In the genomic region with DNA sequence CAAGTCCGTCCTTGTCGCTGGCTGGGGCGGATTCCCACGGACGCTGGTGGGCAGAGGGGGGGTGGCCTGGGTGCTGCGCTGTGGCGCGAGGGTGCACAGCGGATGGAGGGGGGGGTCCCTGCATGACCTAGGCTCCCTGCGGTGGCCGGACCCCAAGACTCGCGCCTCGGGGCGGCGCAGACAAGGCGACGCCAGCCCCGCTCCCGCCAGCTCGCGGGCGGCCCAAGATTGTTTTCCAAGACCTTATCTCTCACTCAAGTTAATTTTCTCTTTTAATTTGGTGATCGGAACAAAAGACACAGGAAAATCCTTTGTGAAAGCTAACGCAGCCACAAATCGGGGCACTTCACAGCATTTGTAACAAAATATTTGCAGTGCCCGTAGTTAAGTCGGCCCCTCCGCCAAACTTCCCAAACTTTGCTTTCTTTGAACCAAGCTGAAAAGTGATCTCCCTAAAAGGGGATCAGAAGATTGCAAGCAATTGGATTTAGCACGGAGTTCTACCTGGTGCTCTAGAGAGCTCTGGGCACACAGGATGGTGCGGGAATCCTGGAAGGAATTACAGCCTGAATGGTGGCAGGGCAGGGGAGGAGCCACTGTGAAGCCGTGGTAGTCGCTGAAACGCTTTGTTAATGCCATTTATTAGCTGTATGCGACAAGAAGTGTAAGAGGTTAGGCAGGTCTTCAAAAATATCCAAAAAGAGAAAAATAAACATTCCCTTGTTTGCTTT, we compare ENCODE assay signal across 1 cellular context.
TF ChIP-seq lines count a peak whose summit lies in the region.

No MANE protein-coding gene starts in this region.

TF ChIP-seq in HepG2, 621 proteins besides CTCF, POLR2A, EP300 and RAD21 (continued from another document):
- no peak for TF ChIP-seq HIC2 (CRISPR knock-in tag; IDR thresholded peaks at IDR 0.05; ENCODE audit: low read depth)
- no peak for TF ChIP-seq ZSCAN20 (CRISPR knock-in tag; IDR thresholded peaks at IDR 0.05; ENCODE audit: borderline replicate concordance)
- TF ChIP-seq, protein P1, sequence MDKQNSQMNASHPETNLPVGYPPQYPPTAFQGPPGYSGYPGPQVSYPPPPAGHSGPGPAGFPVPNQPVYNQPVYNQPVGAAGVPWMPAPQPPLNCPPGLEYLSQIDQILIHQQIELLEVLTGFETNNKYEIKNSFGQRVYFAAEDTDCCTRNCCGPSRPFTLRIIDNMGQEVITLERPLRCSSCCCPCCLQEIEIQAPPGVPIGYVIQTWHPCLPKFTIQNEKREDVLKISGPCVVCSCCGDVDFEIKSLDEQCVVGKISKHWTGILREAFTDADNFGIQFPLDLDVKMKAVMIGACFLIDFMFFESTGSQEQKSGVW (CRISPR knock-in tag; IDR thresholded peaks at IDR 0.05; ENCODE audit: borderline replicate concordance) = no peak
- TF ChIP-seq, protein P2, sequence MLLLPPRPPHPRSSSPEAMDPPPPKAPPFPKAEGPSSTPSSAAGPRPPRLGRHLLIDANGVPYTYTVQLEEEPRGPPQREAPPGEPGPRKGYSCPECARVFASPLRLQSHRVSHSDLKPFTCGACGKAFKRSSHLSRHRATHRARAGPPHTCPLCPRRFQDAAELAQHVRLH (CRISPR knock-in tag; IDR thresholded peaks at IDR 0.05; ENCODE audit: borderline replicate concordance, low read depth) = no peak
- TF ChIP-seq POLR2AphosphoS5 (IDR thresholded peaks at IDR 0.05; ENCODE audit: low read depth, low read length) = no peak
- 0 out of 2 replicates have a peak, but pooled peaks have one; percentile 20 for TF ChIP-seq MED13 (CRISPR knock-in tag; IDR thresholded peaks at IDR 0.05)
- TF ChIP-seq, protein P3, sequence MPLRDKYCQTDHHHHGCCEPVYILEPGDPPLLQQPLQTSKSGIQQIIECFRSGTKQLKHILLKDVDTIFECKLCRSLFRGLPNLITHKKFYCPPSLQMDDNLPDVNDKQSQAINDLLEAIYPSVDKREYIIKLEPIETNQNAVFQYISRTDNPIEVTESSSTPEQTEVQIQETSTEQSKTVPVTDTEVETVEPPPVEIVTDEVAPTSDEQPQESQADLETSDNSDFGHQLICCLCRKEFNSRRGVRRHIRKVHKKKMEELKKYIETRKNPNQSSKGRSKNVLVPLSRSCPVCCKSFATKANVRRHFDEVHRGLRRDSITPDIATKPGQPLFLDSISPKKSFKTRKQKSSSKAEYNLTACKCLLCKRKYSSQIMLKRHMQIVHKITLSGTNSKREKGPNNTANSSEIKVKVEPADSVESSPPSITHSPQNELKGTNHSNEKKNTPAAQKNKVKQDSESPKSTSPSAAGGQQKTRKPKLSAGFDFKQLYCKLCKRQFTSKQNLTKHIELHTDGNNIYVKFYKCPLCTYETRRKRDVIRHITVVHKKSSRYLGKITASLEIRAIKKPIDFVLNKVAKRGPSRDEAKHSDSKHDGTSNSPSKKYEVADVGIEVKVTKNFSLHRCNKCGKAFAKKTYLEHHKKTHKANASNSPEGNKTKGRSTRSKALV (CRISPR knock-in tag; IDR thresholded peaks at IDR 0.05) = no peak
- TF ChIP-seq YY1 (IDR thresholded peaks at IDR 0.05; ENCODE audit: insufficient read depth, insufficient replicate concordance, low read depth, low read length) = no peak
- TF ChIP-seq ZNF614 (CRISPR knock-in tag; IDR thresholded peaks at IDR 0.05; ENCODE audit: borderline replicate concordance) = 0 out of 2 replicates have a peak, but pooled peaks have one; percentile 3
- TF ChIP-seq MIER2 (CRISPR knock-in tag; IDR thresholded peaks at IDR 0.05) = no peak
- no peak for TF ChIP-seq CEBPG (CRISPR knock-in tag; IDR thresholded peaks at IDR 0.05)
- no peak for TF ChIP-seq PHF5A (CRISPR knock-in tag; IDR thresholded peaks at IDR 0.05; ENCODE audit: low read depth, unreplicated experiment)
- peak; percentile 49; the same call in 1 of the 2 replicates for TF ChIP-seq ZNF263 (CRISPR knock-in tag; IDR thresholded peaks at IDR 0.05)
- no peak for TF ChIP-seq SUZ12 (IDR thresholded peaks at IDR 0.05; ENCODE audit: low read depth, low read length)
- TF ChIP-seq XRCC5 (optimal IDR thresholded peaks at IDR 0.05; ENCODE audit: low read length) = no peak
- no peak for TF ChIP-seq CBFB (CRISPR knock-in tag; IDR thresholded peaks at IDR 0.05)
- TF ChIP-seq SALL2 (CRISPR knock-in tag; IDR thresholded peaks at IDR 0.05) = no peak
- TF ChIP-seq FOXA1 (IDR thresholded peaks at IDR 0.05) = no peak
- 0 out of 2 replicates have a peak, but pooled peaks have one; percentile 38 for TF ChIP-seq FOXA1 (CRISPR knock-in tag; IDR thresholded peaks at IDR 0.05)
- no peak for TF ChIP-seq SMC3 (IDR thresholded peaks at IDR 0.05; ENCODE audit: low read length)
- no peak for TF ChIP-seq ZNF33B (CRISPR knock-in tag; IDR thresholded peaks at IDR 0.05)
- no peak for TF ChIP-seq CCDC6 (CRISPR knock-in tag; IDR thresholded peaks at IDR 0.05)
- TF ChIP-seq ZNF615 (CRISPR knock-in tag; IDR thresholded peaks at IDR 0.05; ENCODE audit: borderline replicate concordance) = peak; percentile 69; the same call in 1 of the 2 replicates
